ENCODE assay signal across 8 cellular contexts in genomic region chr14:52315355-52315718, GRCh38. TPM values are rescaled to one million over a fixed set of nuclear protein-coding genes. Genes with fewer than 3 reads are reported as not detected.
DNase-seq lines count a peak whose midpoint lies in the region; ATAC-seq lines count a peak whose summit lies in the region.
"Had no signal": no experiment of that assay in that cellular context is flagged by ENCODE, and none has a peak within 500 bp of the region (broad histone marks: within the 10 kb centered on the region; RNA-seq: fewer than 3 reads in every experiment).

No MANE protein-coding gene starts in this region.

- no peaks in the 10 kb centered on the region for H3K9me3 Mint-ChIP-seq in activated naive CD4-positive, alpha-beta T cell treated with anti-CD3 and anti-CD28 coated beads, Interleukin-2, amount 10 ng/mL, durations not matched to agents 7 days and 5 days
- H3K9me3 Mint-ChIP-seq in immature natural killer cell, result no peaks in the 10 kb centered on the region

- CTCF ChIA-PET in activated naive CD4-positive, alpha-beta T cell treated with anti-CD3 and anti-CD28 coated beads, Interleukin-2, amount 10 ng/mL, durations not matched to agents 7 days and 5 days (lab: Charles Lee), result interaction anchor here (0.7 to 1.1 kb wide), 3 partner anchors 9 to 94 kb away, joined by 3 to 4 read pairs (median 3); no protein-coding TSS in a partner anchor

- H3K9me3 ChIP-seq in subcutaneous abdominal adipose tissue (ENCODE audit: control insufficient read depth in 5 of 5, low read length in 5 of 5), result no peaks in the 10 kb centered on the region

- H3K36me3 ChIP-seq in subcutaneous abdominal adipose tissue (ENCODE audit: control insufficient read depth in 5 of 5, insufficient read depth in 5 of 5, low read length in 5 of 5), result no peaks in the 10 kb centered on the region

- H3K27me3 Mint-ChIP-seq in activated naive CD4-positive, alpha-beta T cell treated with anti-CD3 and anti-CD28 coated beads, Interleukin-2, amount 10 ng/mL, durations not matched to agents 7 days and 5 days, result peaks cover 24% of the 10 kb centered on the region
- H3K27me3 Mint-ChIP-seq in immature natural killer cell (ENCODE audit: low read depth in 3 of 3), result peaks cover 7 to 14% (median 11%) of the 10 kb centered on the region in 3 donors

- peak overlapping the region; percentile 71 to 82 (median 80) for H3K4me3 ChIP-seq in subcutaneous abdominal adipose tissue (ENCODE audit: low read depth in 1 of 5, low read length in 5 of 5)

- H3K9ac ChIP-seq in subcutaneous abdominal adipose tissue (ENCODE audit: low read length in 5 of 5), result peak overlapping the region in 1 of 5 donors; percentile 74

- H3K4me1 ChIP-seq in subcutaneous abdominal adipose tissue (ENCODE audit: control insufficient read depth in 5 of 5, insufficient read depth in 5 of 5, low read length in 5 of 5), result peaks cover 3 to 44% (median 30%) of the 10 kb centered on the region in 5 donors

- peak; percentile 4 for ATAC-seq in HG03432 (IDR thresholded peaks at IDR 0.05; ENCODE audit: unreplicated experiment)

- peak; percentile 49 for DNase-seq in activated naive CD4-positive, alpha-beta T cell treated with anti-CD3 and anti-CD28 coated beads, Interleukin-2, amount 10 ng/mL, durations not matched to agents 7 days and 5 days
- peak; percentile 36 to 44 (median 36) for DNase-seq in immature natural killer cell
- no peak for DNase-seq in amygdala (lab: John Stamatoyannopoulos, UW)
- DNase-seq in NCI-H187 (lab: John Stamatoyannopoulos, UW), result no peak
- DNase-seq in NCI-H2171 treated with DMSO at 0.1 percent for 48 hours (lab: John Stamatoyannopoulos, UW), result no peak
- DNase-seq: cortex of kidney had no signal

- H3K27ac ChIP-seq in subcutaneous abdominal adipose tissue (ENCODE audit: low read depth, low read length), result no peak overlapping the region

- peak overlapping the region; percentile 96 for H3K27ac Mint-ChIP-seq in activated naive CD4-positive, alpha-beta T cell treated with anti-CD3 and anti-CD28 coated beads, Interleukin-2, amount 10 ng/mL, durations not matched to agents 7 days and 5 days
- H3K27ac Mint-ChIP-seq in immature natural killer cell, result peak overlapping the region; percentile 90 to 98 (median 92)

- H3K4me1 Mint-ChIP-seq in activated naive CD4-positive, alpha-beta T cell treated with anti-CD3 and anti-CD28 coated beads, Interleukin-2, amount 10 ng/mL, durations not matched to agents 7 days and 5 days, result peaks cover 57% of the 10 kb centered on the region
- H3K4me1 Mint-ChIP-seq in immature natural killer cell, result peaks cover 67 to 84% of the 10 kb centered on the region in 2 donors

- H3K4me3 Mint-ChIP-seq in activated naive CD4-positive, alpha-beta T cell treated with anti-CD3 and anti-CD28 coated beads, Interleukin-2, amount 10 ng/mL, durations not matched to agents 7 days and 5 days, result peak overlapping the region; percentile 95
- H3K4me3 Mint-ChIP-seq in immature natural killer cell, result peak overlapping the region; percentile 97 to 99 (median 98)

- H3K36me3 Mint-ChIP-seq in activated naive CD4-positive, alpha-beta T cell treated with anti-CD3 and anti-CD28 coated beads, Interleukin-2, amount 10 ng/mL, durations not matched to agents 7 days and 5 days, result peaks cover 94% of the 10 kb centered on the region
- H3K36me3 Mint-ChIP-seq in immature natural killer cell, result peaks cover 18 to 40% (median 20%) of the 10 kb centered on the region in 3 donors

- H3K27me3 ChIP-seq in subcutaneous abdominal adipose tissue (ENCODE audit: control insufficient read depth in 5 of 5, insufficient read depth in 4 of 5, low read length in 5 of 5), result peaks cover 8 to 16% (median 14%) of the 10 kb centered on the region in 5 donors

RNA-seq across cellular contexts. Expression of gene PTGER2, which starts 1.2 kb away (rescaled TPM):
- polyA plus RNA-seq in immature natural killer cell, result 100 to 1,000 TPM; 154 to 252 (median 250) TPM

RNA-seq across cellular contexts. Expression of gene PTGDR, which starts 47.8 kb away (rescaled TPM):
- polyA plus RNA-seq in immature natural killer cell, result 100 to 1,000 TPM in 2 of 3 donors, 10 to 100 TPM in 1; 78.2 to 233 (median 133) TPM

Comparison
In these comparisons a context has a peak if more than half of its experiments do, and no peak if none do; other contexts are left out.
1. DNase-seq: peak in activated naive CD4-positive, alpha-beta T cell treated with anti-CD3 and anti-CD28 coated beads, Interleukin-2, amount 10 ng/mL, durations not matched to agents 7 days and 5 days (single experiment) and immature natural killer cell (3 of 3); none in amygdala (0 of 56), NCI-H187 (0 of 2) and NCI-H2171 treated with DMSO at 0.1 percent for 48 hours (single experiment).